8 cellular contexts compared by ENCODE assay signal in the genomic region with DNA sequence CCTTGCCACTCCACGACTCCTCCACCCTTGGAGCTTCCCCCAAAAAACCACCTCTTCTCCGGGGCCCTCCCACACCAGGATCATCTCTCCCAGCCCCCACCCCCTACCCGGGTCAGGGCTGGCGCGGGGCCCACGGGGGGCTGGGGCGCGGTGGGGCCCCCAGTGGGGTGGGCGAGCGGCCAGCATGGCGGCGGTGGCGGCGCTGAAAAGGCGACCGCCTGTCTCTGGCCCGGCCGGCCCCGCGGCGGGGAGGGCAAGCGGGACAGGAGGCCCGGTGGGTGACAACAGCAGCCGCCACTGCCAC. TPM values are rescaled to one million over a fixed set of nuclear protein-coding genes. Genes with fewer than 3 reads are reported as not detected.
DNase-seq lines count a peak whose midpoint lies in the region; ATAC-seq and TF ChIP-seq lines count a peak whose summit lies in the region.

No MANE protein-coding gene starts in this region.

- H3K9me3 ChIP-seq in DND-41 (ENCODE audit: insufficient read depth, low read length, severe bottlenecking) (no peaks in the 10 kb centered on the region), OCI-LY1 (ENCODE audit: low read length) (no peaks in the 10 kb centered on the region), parathyroid adenoma (ENCODE audit: control insufficient read depth, low read length) (no peaks in the 10 kb centered on the region)

- H3K79me2 ChIP-seq in DND-41 (ENCODE audit: insufficient read depth, low read length) (peaks cover 9% of the 10 kb centered on the region), OCI-LY1 (ENCODE audit: insufficient read depth, low read length) (no peaks in the 10 kb centered on the region), parathyroid adenoma (peaks cover 22% of the 10 kb centered on the region)

- DNase-seq in DND-41 (no peak), epithelial cell of esophagus (ENCODE audit: low read depth) (no peak), A172 (ENCODE audit: low spot score) (no peak), DMS114 treated with DMSO at 0.1 percent for 48 hours (lab: John Stamatoyannopoulos, UW; ENCODE audit: unreplicated experiment) (no peak), left lobe of liver (ENCODE audit: low spot score) (no peak)
- DNase-seq in activated CD4-positive, CD25-positive, alpha-beta regulatory T cell treated with anti-CD3 and anti-CD28 coated beads, Interleukin-2, amount 50 U/mL, for 72 hours: no peak

- no peak for TF ChIP-seq CTCF in DND-41 (IDR thresholded peaks at IDR 0.05; ENCODE audit: borderline replicate concordance, extremely low read depth, low read length, poor library complexity, severe bottlenecking)
- TF ChIP-seq CTCF in OCI-LY1 (IDR thresholded peaks at IDR 0.05; ENCODE audit: low read length): no peak
- no peak for TF ChIP-seq CTCF in epithelial cell of esophagus (IDR thresholded peaks at IDR 0.05; ENCODE audit: insufficient read depth, low read depth, low read length, missing control alignments)
- no peak for TF ChIP-seq CTCF in parathyroid adenoma (IDR thresholded peaks at IDR 0.05)

- H2AFZ ChIP-seq in DND-41 (ENCODE audit: low read depth, low read length) (peak overlapping the region; percentile 66; the same call in 1 of the 2 replicates), OCI-LY1 (ENCODE audit: low read length) (no peak overlapping the region), parathyroid adenoma (peak overlapping the region; percentile 89)

- H3K9ac ChIP-seq in DND-41 (ENCODE audit: low read depth, low read length) (peak overlapping the region; percentile 69), OCI-LY1 (ENCODE audit: low read length) (peak overlapping the region; percentile 32; the same call in 1 of the 2 replicates), parathyroid adenoma (peak overlapping the region; percentile 90)

- peak overlapping the region; percentile 54 for H3K27ac ChIP-seq in DND-41 (ENCODE audit: low read length)
- H3K27ac ChIP-seq in OCI-LY1 (ENCODE audit: low read depth, low read length, poor library complexity, severe bottlenecking): peak overlapping the region; percentile 1
- H3K27ac ChIP-seq in parathyroid adenoma: peak overlapping the region; percentile 97

- H4K20me1 ChIP-seq in DND-41 (ENCODE audit: insufficient read depth, low read length) (peaks cover 6% of the 10 kb centered on the region; the same call in 1 of the 2 replicates), OCI-LY1 (ENCODE audit: insufficient read depth, low read length) (no peaks in the 10 kb centered on the region)

- H3K4me1 ChIP-seq in DND-41 (ENCODE audit: insufficient read depth, low read length) (peaks cover 32% of the 10 kb centered on the region), OCI-LY1 (ENCODE audit: insufficient read depth, low read length, severe bottlenecking) (peaks cover 13% of the 10 kb centered on the region), parathyroid adenoma (peaks cover 11% of the 10 kb centered on the region)

- ATAC-seq in DND-41 (ENCODE audit: insufficient read depth, low read depth) (no peak), left lobe of liver (no peak)

- H3F3A ChIP-seq in OCI-LY1 (ENCODE audit: insufficient read depth, low read length): no peaks in the 10 kb centered on the region

- H3K4me2 ChIP-seq in DND-41 (ENCODE audit: insufficient read depth, low read length) (peak overlapping the region; percentile 72), OCI-LY1 (ENCODE audit: low read length) (peak overlapping the region; percentile 78), parathyroid adenoma (ENCODE audit: low read length) (peak overlapping the region; percentile 97)

- H3K4me3 ChIP-seq in DND-41 (ENCODE audit: low read depth in 1 of 2, low read length in 2 of 2): peak overlapping the region; percentile 42 to 76
- peak overlapping the region; percentile 69 for H3K4me3 ChIP-seq in OCI-LY1 (ENCODE audit: low read depth, low read length, poor library complexity, severe bottlenecking)
- peak overlapping the region; percentile 85 for H3K4me3 ChIP-seq in epithelial cell of esophagus (ENCODE audit: low read length)
- H3K4me3 ChIP-seq in parathyroid adenoma (ENCODE audit: low read depth, low read length): peak overlapping the region; percentile 99

- no peaks in the 10 kb centered on the region for H3K9me2 ChIP-seq in OCI-LY1 (ENCODE audit: low read depth, low read length)

- H3K27me3 ChIP-seq in DND-41 (ENCODE audit: insufficient read depth, low read length, poor library complexity) (no peaks in the 10 kb centered on the region), OCI-LY1 (ENCODE audit: insufficient read depth, low read length) (no peaks in the 10 kb centered on the region), parathyroid adenoma (ENCODE audit: control insufficient read depth, insufficient read depth, low read length) (no peaks in the 10 kb centered on the region)

- H3K36me3 ChIP-seq in DND-41 (ENCODE audit: insufficient read depth, low read length): peaks cover 68% of the 10 kb centered on the region
- peaks cover 74% of the 10 kb centered on the region for H3K36me3 ChIP-seq in OCI-LY1 (ENCODE audit: insufficient read depth, low read length)
- H3K36me3 ChIP-seq in parathyroid adenoma (ENCODE audit: control insufficient read depth, insufficient read depth, low read length): no peaks in the 10 kb centered on the region

RNA-seq across cellular contexts. Expression of gene DYRK1B, which starts 0.8 kb away (rescaled TPM):
- 12.5 and 13.0 TPM in 2 replicates for total RNA-seq in A172 (2014; rRNA removed; shearing (Covaris generic))
- 5.5 TPM for total RNA-seq in left lobe of liver

RNA-seq across cellular contexts. Expression of gene FBL, which starts 13.1 kb away (rescaled TPM):
- 168 and 192 TPM in 2 replicates for total RNA-seq in A172 (2014; rRNA removed; shearing (Covaris generic))
- total RNA-seq in left lobe of liver: 43.0 TPM

RNA-seq across cellular contexts. Expression of gene LEUTX, which starts 54.5 kb away (rescaled TPM):
- not detected in 2 replicates for total RNA-seq in A172 (2014; rRNA removed; shearing (Covaris generic))
- not detected for total RNA-seq in left lobe of liver

Comparison
In these comparisons a context has a peak if more than half of its experiments do, and no peak if none do; other contexts are left out.
1. H3K27ac ChIP-seq: peak in every context shown above with its lines; median percentile 97 in parathyroid adenoma; 54 in DND-41; 1 in OCI-LY1.
2. H3K9ac ChIP-seq: peak in every context shown above with its lines; median percentile 90 in parathyroid adenoma; 69 in DND-41; 32 in OCI-LY1.